ENCODE assay signal across 14 cellular contexts in genomic region chr11:44729718-44730117, GRCh38. TPM values are rescaled to one million over a fixed set of nuclear protein-coding genes. Genes with fewer than 3 reads are reported as not detected.
A peak's percentile ranks its signal among the peaks of the same experiment; 100 is the strongest.
DNase-seq lines count a peak whose midpoint lies in the region; TF ChIP-seq lines count a peak whose summit lies in the region.
"Had no signal": no experiment of that assay in that cellular context is flagged by ENCODE, and none has a peak within 500 bp of the region (broad histone marks: within the 10 kb centered on the region; RNA-seq: fewer than 3 reads in every experiment).

No MANE protein-coding gene starts in this region.

- H3K4ac ChIP-seq in mesendoderm (ENCODE audit: low read depth, low read length), result no peak overlapping the region

- no peak overlapping the region for H3K4me2 ChIP-seq in mesendoderm (ENCODE audit: low read length)

- H3K9me3 ChIP-seq in adrenal gland (replicated peaks in 1 of 3) (no peaks in the 10 kb centered on the region), testis (no peaks in the 10 kb centered on the region), colonic mucosa (no peaks in the 10 kb centered on the region)
- H3K9me3 ChIP-seq: left lung, Peyer's patch had no signal

- H3K27ac ChIP-seq in adrenal gland (peak overlapping the region; percentile 67 to 96 (median 81)), mesendoderm (ENCODE audit: low read depth, low read length) (no peak overlapping the region), testis (no peak overlapping the region), colonic mucosa (no peak overlapping the region)

- H4K8ac ChIP-seq in mesendoderm (ENCODE audit: low read depth, low read length), result no peak overlapping the region

- H2BK120ac ChIP-seq in mesendoderm (ENCODE audit: low read depth, low read length), result no peak overlapping the region

- H3K9ac ChIP-seq in mesendoderm (ENCODE audit: low read length) (no peak overlapping the region), colonic mucosa (ENCODE audit: low read depth in 2 of 2, low read length in 2 of 2) (no peak overlapping the region)

- no peak overlapping the region for H2AK5ac ChIP-seq in mesendoderm (ENCODE audit: low read length)

- no peaks in the 10 kb centered on the region for H3K27me3 ChIP-seq in adrenal gland
- H3K27me3 ChIP-seq in mesendoderm (ENCODE audit: insufficient read depth, low read length, poor library complexity), result no peaks in the 10 kb centered on the region
- H3K27me3 ChIP-seq in testis, result no peaks in the 10 kb centered on the region
- peaks cover 4% of the 10 kb centered on the region for H3K27me3 ChIP-seq in colonic mucosa

- peaks cover 2% of the 10 kb centered on the region for H3K79me2 ChIP-seq in mesendoderm (ENCODE audit: control insufficient read depth, insufficient read depth, low read length)

- H3K23ac ChIP-seq in mesendoderm (ENCODE audit: low read length), result no peak overlapping the region

- peak; percentile 22 for DNase-seq in stimulated activated CD4-positive, alpha-beta T cell treated with anti-CD3 and anti-CD28 coated beads, Interleukin-15, amount 100 ng/mL, for 24 hours
- DNase-seq in stimulated activated CD4-positive, alpha-beta T cell treated with anti-CD3 and anti-CD28 coated beads, Interleukin-12 subunit alpha, Interleukin-12 subunit beta, amount 100 ng/mL, for 4 hours, result no peak
- peak; percentile 62 to 80 (median 69) for DNase-seq in adrenal gland
- peak; percentile 22 for DNase-seq in mesendoderm
- no peak for DNase-seq in DMS79 treated with DMSO at 0.1 percent for 48 hours (lab: John Stamatoyannopoulos, UW)
- no peak for DNase-seq in hippocampal formation (lab: John Stamatoyannopoulos, UW)
- no peak for DNase-seq in testis
- no peak for DNase-seq in colonic mucosa
- DNase-seq: left lung; NCI-H1105; Peyer's patch; stimulated activated CD4-positive, alpha-beta T cell treated with anti-CD3 and anti-CD28 coated beads, Interleukin-2, amount 100 ng/mL, for 48 hours; T1000 had no signal

- H3K4me3 ChIP-seq in adrenal gland, result no peak overlapping the region
- no peak overlapping the region for H3K4me3 ChIP-seq in mesendoderm (ENCODE audit: low read length)
- H3K4me3 ChIP-seq in testis, result no peak overlapping the region
- no peak overlapping the region for H3K4me3 ChIP-seq in colonic mucosa
- H3K4me3 ChIP-seq: left lung, Peyer's patch had no signal

- WGBS in adrenal gland, 4 donors, result 20 to 44% (median 39%) methylated on average over 2 to 3 of the region's 3 CpGs
- WGBS in mesendoderm (ENCODE audit: extremely low coverage, insufficient coverage, low lambda C conversion rate), result no CpG with 5 or more reads among the region's 3 CpGs
- 77 to 78% methylated on average over 3 of the region's 3 CpGs for WGBS in testis, 2 donors

- H3K18ac ChIP-seq in mesendoderm (ENCODE audit: low read length), result no peak overlapping the region

- TF ChIP-seq CTCF in adrenal gland (IDR thresholded peaks at IDR 0.05), result no peak
- TF ChIP-seq CTCF in testis (IDR thresholded peaks at IDR 0.05), result no peak
- no peak for TF ChIP-seq CTCF in colonic mucosa (IDR thresholded peaks at IDR 0.05)

- intact Hi-C loops in adrenal gland (cut with DNase I), result loop anchor here (5.0 to 10.0 kb wide), 6 partner anchors 43 to 183 kb away; partner anchors contain the start of gene CD82 (in 1 of the 2)
- intact Hi-C loops in testis (cut with DNase I; ENCODE audit: low total_unique reads), result loop anchor here (5.0 to 10.0 kb wide), 2 partner anchors 105 to 163 kb away; no protein-coding TSS in a partner anchor
- intact Hi-C loops in colonic mucosa (cut with DNase I), result loop anchor here (5.0 to 10.0 kb wide), 3 partner anchors 105 to 378 kb away; no protein-coding TSS in a partner anchor

- no peak overlapping the region for H4K5ac ChIP-seq in mesendoderm (ENCODE audit: low read length)

- H3K4me1 ChIP-seq in adrenal gland (replicated peaks in 1 of 2) (peaks cover 47 to 60% of the 10 kb centered on the region in 2 donors), mesendoderm (ENCODE audit: control insufficient read depth, low read depth, low read length) (peaks cover 21% of the 10 kb centered on the region), testis (peaks cover 15% of the 10 kb centered on the region), colonic mucosa (no peaks in the 10 kb centered on the region)

- H3K79me1 ChIP-seq in mesendoderm (ENCODE audit: low read length), result peaks cover 3% of the 10 kb centered on the region

- H3K36me3 ChIP-seq in adrenal gland (replicated peaks in 1 of 2) (no peaks in the 10 kb centered on the region), mesendoderm (ENCODE audit: control insufficient read depth, insufficient read depth, low read length) (no peaks in the 10 kb centered on the region), testis (ENCODE audit: low read depth, missing control alignments) (no peaks in the 10 kb centered on the region), colonic mucosa (no peaks in the 10 kb centered on the region)
- H3K36me3 ChIP-seq: left lung, Peyer's patch had no signal

- no peak overlapping the region for H2BK5ac ChIP-seq in mesendoderm (ENCODE audit: low read length)

- TF ChIP-seq POLR2A in adrenal gland (IDR thresholded peaks at IDR 0.05) (peak in 1 of 2 donors; percentile 59), testis (IDR thresholded peaks at IDR 0.05) (no peak)

- no peak overlapping the region for H2BK15ac ChIP-seq in mesendoderm (replicated peaks; ENCODE audit: low read depth)

- no peak overlapping the region for H3K56ac ChIP-seq in mesendoderm (ENCODE audit: low read length)

RNA-seq across cellular contexts. Expression of gene TSPAN18, which starts 3.0 kb away (rescaled TPM):
- total RNA-seq in adrenal gland (100 to 1,000 TPM in 4 of 8 donors, 10 to 100 TPM in 4; 37.4 to 168 (median 78.8) TPM), testis (1 to 10 TPM; 2.1 to 5.0 TPM), colonic mucosa (10 to 100 TPM in 1 of 2 donors, 1 to 10 TPM in 1; 3.4 to 13.4 TPM)
- polyA plus RNA-seq in adrenal gland (100 to 1,000 TPM in 1 of 3 donors, 10 to 100 TPM in 2; 24.5 to 130 (median 33.3) TPM), testis (ENCODE audit: insufficient read depth, low read depth, low replicate concordance) (11.1 TPM)
- 10.5 TPM for polyA plus RNA-seq in mesendoderm (2013, experiment 1 of 2)
- 10.5 TPM for polyA plus RNA-seq in mesendoderm (2013, experiment 2 of 2)
- total RNA-seq: HepG2 had no signal
- polyA plus RNA-seq: HepG2 had no signal

Comparison
In these comparisons a context has a peak if more than half of its experiments do, and no peak if none do; other contexts are left out.
1. DNase-seq: peak in stimulated activated CD4-positive, alpha-beta T cell treated with anti-CD3 and anti-CD28 coated beads, Interleukin-15, amount 100 ng/mL, for 24 hours (single experiment), adrenal gland (7 of 7) and mesendoderm (single experiment); none in stimulated activated CD4-positive, alpha-beta T cell treated with anti-CD3 and anti-CD28 coated beads, Interleukin-12 subunit alpha, Interleukin-12 subunit beta, amount 100 ng/mL, for 4 hours (single experiment), DMS79 treated with DMSO at 0.1 percent for 48 hours (single experiment), hippocampal formation (0 of 2), testis (single experiment) and colonic mucosa (single experiment).
2. H3K27ac ChIP-seq: peak in adrenal gland (5 of 5); none in mesendoderm (single experiment), testis (0 of 2) and colonic mucosa (single experiment).